Comparison of ENCODE assay signal across 23 cellular contexts in genomic region chr20:60345106-60345505, GRCh38.
"Had no signal": no experiment of that assay in that cellular context is flagged by ENCODE, and none has a peak within 500 bp of the region (broad histone marks: within the 10 kb centered on the region; RNA-seq: fewer than 3 reads in every experiment).

No MANE protein-coding gene starts in this region.

- H3K36me3 ChIP-seq: esophagus muscularis mucosa, gastrocnemius medialis, heart right ventricle, left ventricle myocardium inferior, lower lobe of right lung, ovary had no signal

- H3K4me3 Mint-ChIP-seq: memory B cell, mesothelial cell of epicardium, natural killer cell, neural crest cell had no signal

- H3K36me3 Mint-ChIP-seq: memory B cell, mesothelial cell of epicardium, natural killer cell had no signal

- H3K4me3 ChIP-seq: dorsolateral prefrontal cortex, esophagus muscularis mucosa, gastrocnemius medialis, heart right ventricle, left ventricle myocardium inferior, lower lobe of right lung, ovary had no signal

- H3K27me3 ChIP-seq: gastrocnemius medialis, ovary had no signal

- H3K27me3 Mint-ChIP-seq: memory B cell had no signal

- ATAC-seq: gastrocnemius medialis, heart right ventricle, left cardiac atrium, lower lobe of right lung, natural killer cell, right cardiac atrium had no signal

- H3K4me1 Mint-ChIP-seq: memory B cell, mesothelial cell of epicardium, natural killer cell, neural crest cell had no signal

- H3K27ac ChIP-seq: dorsolateral prefrontal cortex, epithelial cell of prostate, esophagus muscularis mucosa, gastrocnemius medialis, heart right ventricle, left ventricle myocardium inferior, lower lobe of right lung, ovary had no signal

- H3K4me1 ChIP-seq: esophagus muscularis mucosa, gastrocnemius medialis, heart right ventricle, left ventricle myocardium inferior, lower lobe of right lung had no signal

- H3K9me3 ChIP-seq: esophagus muscularis mucosa, gastrocnemius medialis, heart right ventricle, left ventricle myocardium inferior, lower lobe of right lung had no signal

- H3K27ac Mint-ChIP-seq: memory B cell, mesothelial cell of epicardium, natural killer cell had no signal

- H3K9me3 Mint-ChIP-seq: natural killer cell had no signal

- DNase-seq: cortex of kidney; dorsolateral prefrontal cortex; effector CD8-positive, alpha-beta T cell; gastrocnemius medialis; heart right ventricle; hypothalamus; kidney; left cardiac atrium; left ventricle myocardium inferior; lower lobe of right lung; natural killer cell; nucleus accumbens; ovary; right cardiac atrium; small intestine; stimulated activated CD4-positive, alpha-beta T cell treated with anti-CD3 and anti-CD28 coated beads, Interleukin-12 subunit alpha, Interleukin-12 subunit beta, amount 100 ng/mL, for 4 hours; stimulated activated naive CD4-positive, alpha-beta T cell; trophoblast cell had no signal
